29 cellular contexts compared by ENCODE assay signal in genomic region chr12:120504587-120504986, GRCh38.
"Had no signal": no experiment of that assay in that cellular context is flagged by ENCODE, and none has a peak within 500 bp of the region (broad histone marks: within the 10 kb centered on the region; RNA-seq: fewer than 3 reads in every experiment).

No MANE protein-coding gene starts in this region.

- H3K4me3 Mint-ChIP-seq: mesothelial cell of epicardium; naive thymus-derived CD4-positive, alpha-beta T cell; nephron; stimulated activated naive CD8-positive, alpha-beta T cell treated with anti-CD3 and anti-CD28 coated beads, Interleukin-15, amount 100 ng/mL, for 72 hours had no signal

- DNase-seq: dermis blood vessel endothelial cell; effector memory CD4-positive, alpha-beta T cell; foreskin keratinocyte; heart left ventricle; left cardiac atrium; left lung; mesenchymal stem cell; naive thymus-derived CD4-positive, alpha-beta T cell; nucleus accumbens; stimulated activated CD4-positive, alpha-beta T cell treated with anti-CD3 and anti-CD28 coated beads, Interleukin-12 subunit alpha, Interleukin-12 subunit beta, amount 100 ng/mL, for 4 hours; stimulated activated CD4-positive, alpha-beta T cell treated with anti-CD3 and anti-CD28 coated beads, Interleukin-1b, Interleukin-23, amount 100 ng/mL, for 48 hours; stimulated activated CD4-positive, alpha-beta T cell treated with anti-CD3 and anti-CD28 coated beads, Interleukin-4, amount 100 ng/mL, for 1 hour; stimulated activated CD8-positive, alpha-beta memory T cell treated with anti-CD3 and anti-CD28 coated beads, Interleukin-4, amount 100 ng/mL, for 48 hours; stimulated activated naive CD4-positive, alpha-beta T cell; stimulated activated naive CD8-positive, alpha-beta T cell treated with anti-CD3 and anti-CD28 coated beads, Interleukin-15, amount 100 ng/mL, for 72 hours; transverse colon; upper lobe of right lung; uterus had no signal

- H3K4me3 ChIP-seq: coronary artery, esophagus muscularis mucosa, gastroesophageal sphincter, heart left ventricle, hepatocyte, left lung, prostate gland, right atrium auricular region, smooth muscle cell, suprapubic skin, transverse colon, upper lobe of right lung, uterus had no signal

- H3K4me1 Mint-ChIP-seq: mesothelial cell of epicardium; stimulated activated naive CD8-positive, alpha-beta T cell treated with anti-CD3 and anti-CD28 coated beads, Interleukin-15, amount 100 ng/mL, for 72 hours had no signal

- H3K9me3 Mint-ChIP-seq: mesothelial cell of epicardium; naive thymus-derived CD4-positive, alpha-beta T cell; nephron; stimulated activated naive CD8-positive, alpha-beta T cell treated with anti-CD3 and anti-CD28 coated beads, Interleukin-15, amount 100 ng/mL, for 72 hours had no signal

- H3K27me3 Mint-ChIP-seq: naive thymus-derived CD4-positive, alpha-beta T cell; stimulated activated naive CD8-positive, alpha-beta T cell treated with anti-CD3 and anti-CD28 coated beads, Interleukin-15, amount 100 ng/mL, for 72 hours had no signal

- H3K27ac ChIP-seq: coronary artery, esophagus muscularis mucosa, foreskin keratinocyte, gastroesophageal sphincter, heart left ventricle, hepatocyte, left lung, prostate gland, right atrium auricular region, suprapubic skin, transverse colon, upper lobe of right lung, uterus had no signal

- H3K36me3 ChIP-seq: uterus had no signal

- H3K27me3 ChIP-seq: esophagus muscularis mucosa, foreskin keratinocyte, gastroesophageal sphincter, heart left ventricle, hepatocyte, left lung, right atrium auricular region, suprapubic skin, transverse colon, upper lobe of right lung, uterus had no signal

- ATAC-seq: foreskin keratinocyte; gastroesophageal sphincter; heart left ventricle; left cardiac atrium; left lung; naive thymus-derived CD4-positive, alpha-beta T cell; sciatic nerve; stimulated activated naive CD8-positive, alpha-beta T cell treated with anti-CD3 and anti-CD28 coated beads, Interleukin-15, amount 100 ng/mL, for 72 hours; upper lobe of right lung had no signal

- H3K4me1 ChIP-seq: foreskin keratinocyte, gastroesophageal sphincter, heart left ventricle, left lung, prostate gland, right atrium auricular region, suprapubic skin, transverse colon, upper lobe of right lung, uterus had no signal

- H3K9me3 ChIP-seq: esophagus muscularis mucosa, gastroesophageal sphincter, heart left ventricle, left lung, prostate gland, right atrium auricular region, suprapubic skin, transverse colon, upper lobe of right lung, uterus had no signal

- H3K27ac Mint-ChIP-seq: mesothelial cell of epicardium; nephron; stimulated activated naive CD8-positive, alpha-beta T cell treated with anti-CD3 and anti-CD28 coated beads, Interleukin-15, amount 100 ng/mL, for 72 hours had no signal
